ENCODE assay signal across 1 cellular context in the genomic region with DNA sequence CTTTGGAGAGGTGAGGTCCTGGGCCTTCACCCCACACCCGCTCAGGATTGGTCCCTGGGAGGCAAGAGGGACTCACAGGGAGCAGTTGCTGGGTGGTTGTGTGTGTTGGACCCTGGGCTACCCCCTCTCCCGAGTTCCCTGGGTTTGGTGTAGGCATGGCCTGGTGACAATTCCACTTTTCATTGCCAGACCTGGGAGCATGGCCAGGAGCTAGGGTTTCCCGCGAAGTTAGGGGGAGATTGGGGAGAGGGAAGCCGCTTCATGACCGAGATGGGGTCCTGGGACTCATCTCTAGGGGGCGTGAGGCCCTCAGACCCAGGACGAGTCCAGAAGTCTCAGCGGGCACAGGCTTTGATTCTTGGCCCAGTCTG.
TF ChIP-seq lines count a peak whose summit lies in the region.

No MANE protein-coding gene starts in this region.

TF ChIP-seq in K562, 482 proteins besides CTCF, POLR2A, EP300 and RAD21:
- TF ChIP-seq CBFA2T3 (IDR thresholded peaks at IDR 0.05) (no peak), GATAD2A (IDR thresholded peaks at IDR 0.05) (no peak), ZBTB7A (IDR thresholded peaks at IDR 0.05; ENCODE audit: borderline replicate concordance, control insufficient read depth, low read depth, low read length) (no peak), TEAD1 (CRISPR knock-in tag; IDR thresholded peaks at IDR 0.05) (no peak), PRMT5 (CRISPR knock-in tag; IDR thresholded peaks at IDR 0.05) (no peak), TCF7L2 (IDR thresholded peaks at IDR 0.05; ENCODE audit: low read depth, low read length) (no peak), SP2 (IDR thresholded peaks at IDR 0.05; ENCODE audit: extremely low read depth, low read depth, low read length, poor library complexity, severe bottlenecking) (no peak), TGIF2 (CRISPR knock-in tag; IDR thresholded peaks at IDR 0.05) (no peak)
- TF ChIP-seq, protein P1, sequence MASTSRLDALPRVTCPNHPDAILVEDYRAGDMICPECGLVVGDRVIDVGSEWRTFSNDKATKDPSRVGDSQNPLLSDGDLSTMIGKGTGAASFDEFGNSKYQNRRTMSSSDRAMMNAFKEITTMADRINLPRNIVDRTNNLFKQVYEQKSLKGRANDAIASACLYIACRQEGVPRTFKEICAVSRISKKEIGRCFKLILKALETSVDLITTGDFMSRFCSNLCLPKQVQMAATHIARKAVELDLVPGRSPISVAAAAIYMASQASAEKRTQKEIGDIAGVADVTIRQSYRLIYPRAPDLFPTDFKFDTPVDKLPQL (IDR thresholded peaks at IDR 0.05; ENCODE audit: extremely low read depth, insufficient read length), result no peak
- TF ChIP-seq, protein P2, sequence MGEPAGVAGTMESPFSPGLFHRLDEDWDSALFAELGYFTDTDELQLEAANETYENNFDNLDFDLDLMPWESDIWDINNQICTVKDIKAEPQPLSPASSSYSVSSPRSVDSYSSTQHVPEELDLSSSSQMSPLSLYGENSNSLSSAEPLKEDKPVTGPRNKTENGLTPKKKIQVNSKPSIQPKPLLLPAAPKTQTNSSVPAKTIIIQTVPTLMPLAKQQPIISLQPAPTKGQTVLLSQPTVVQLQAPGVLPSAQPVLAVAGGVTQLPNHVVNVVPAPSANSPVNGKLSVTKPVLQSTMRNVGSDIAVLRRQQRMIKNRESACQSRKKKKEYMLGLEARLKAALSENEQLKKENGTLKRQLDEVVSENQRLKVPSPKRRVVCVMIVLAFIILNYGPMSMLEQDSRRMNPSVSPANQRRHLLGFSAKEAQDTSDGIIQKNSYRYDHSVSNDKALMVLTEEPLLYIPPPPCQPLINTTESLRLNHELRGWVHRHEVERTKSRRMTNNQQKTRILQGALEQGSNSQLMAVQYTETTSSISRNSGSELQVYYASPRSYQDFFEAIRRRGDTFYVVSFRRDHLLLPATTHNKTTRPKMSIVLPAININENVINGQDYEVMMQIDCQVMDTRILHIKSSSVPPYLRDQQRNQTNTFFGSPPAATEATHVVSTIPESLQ (CRISPR knock-in tag; IDR thresholded peaks at IDR 0.05), result no peak
- TF ChIP-seq, protein P3, sequence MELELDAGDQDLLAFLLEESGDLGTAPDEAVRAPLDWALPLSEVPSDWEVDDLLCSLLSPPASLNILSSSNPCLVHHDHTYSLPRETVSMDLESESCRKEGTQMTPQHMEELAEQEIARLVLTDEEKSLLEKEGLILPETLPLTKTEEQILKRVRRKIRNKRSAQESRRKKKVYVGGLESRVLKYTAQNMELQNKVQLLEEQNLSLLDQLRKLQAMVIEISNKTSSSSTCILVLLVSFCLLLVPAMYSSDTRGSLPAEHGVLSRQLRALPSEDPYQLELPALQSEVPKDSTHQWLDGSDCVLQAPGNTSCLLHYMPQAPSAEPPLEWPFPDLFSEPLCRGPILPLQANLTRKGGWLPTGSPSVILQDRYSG (tag; conservative IDR thresholded peaks at IDR 0.05; ENCODE audit: low read depth), result no peak
- TF ChIP-seq, protein P4, sequence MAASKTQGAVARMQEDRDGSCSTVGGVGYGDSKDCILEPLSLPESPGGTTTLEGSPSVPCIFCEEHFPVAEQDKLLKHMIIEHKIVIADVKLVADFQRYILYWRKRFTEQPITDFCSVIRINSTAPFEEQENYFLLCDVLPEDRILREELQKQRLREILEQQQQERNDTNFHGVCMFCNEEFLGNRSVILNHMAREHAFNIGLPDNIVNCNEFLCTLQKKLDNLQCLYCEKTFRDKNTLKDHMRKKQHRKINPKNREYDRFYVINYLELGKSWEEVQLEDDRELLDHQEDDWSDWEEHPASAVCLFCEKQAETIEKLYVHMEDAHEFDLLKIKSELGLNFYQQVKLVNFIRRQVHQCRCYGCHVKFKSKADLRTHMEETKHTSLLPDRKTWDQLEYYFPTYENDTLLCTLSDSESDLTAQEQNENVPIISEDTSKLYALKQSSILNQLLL (CRISPR knock-in tag; IDR thresholded peaks at IDR 0.05; ENCODE audit: borderline replicate concordance), result no peak
- TF ChIP-seq, protein P5, sequence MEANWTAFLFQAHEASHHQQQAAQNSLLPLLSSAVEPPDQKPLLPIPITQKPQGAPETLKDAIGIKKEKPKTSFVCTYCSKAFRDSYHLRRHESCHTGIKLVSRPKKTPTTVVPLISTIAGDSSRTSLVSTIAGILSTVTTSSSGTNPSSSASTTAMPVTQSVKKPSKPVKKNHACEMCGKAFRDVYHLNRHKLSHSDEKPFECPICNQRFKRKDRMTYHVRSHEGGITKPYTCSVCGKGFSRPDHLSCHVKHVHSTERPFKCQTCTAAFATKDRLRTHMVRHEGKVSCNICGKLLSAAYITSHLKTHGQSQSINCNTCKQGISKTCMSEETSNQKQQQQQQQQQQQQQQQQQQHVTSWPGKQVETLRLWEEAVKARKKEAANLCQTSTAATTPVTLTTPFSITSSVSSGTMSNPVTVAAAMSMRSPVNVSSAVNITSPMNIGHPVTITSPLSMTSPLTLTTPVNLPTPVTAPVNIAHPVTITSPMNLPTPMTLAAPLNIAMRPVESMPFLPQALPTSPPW (CRISPR knock-in tag; IDR thresholded peaks at IDR 0.05), result no peak
